In genomic region chr15:34121786-34122185, GRCh38 we compare ENCODE assay signal across 8 cellular contexts. TPM values are rescaled to one million over a fixed set of nuclear protein-coding genes. Genes with fewer than 3 reads are reported as not detected.
A peak's percentile ranks its signal among the peaks of the same experiment; 100 is the strongest.
DNase-seq lines count a peak whose midpoint lies in the region; ATAC-seq and TF ChIP-seq lines count a peak whose summit lies in the region.
"Not testable (repeated sequence)": the region's sequence is repeated elsewhere in the genome, so short reads cannot be mapped to it uniquely, and the experiment has no call there.

No MANE protein-coding gene starts in this region.

- not testable (repeated sequence) for TF ChIP-seq CTCF in PC-3 (conservative IDR thresholded peaks at IDR 0.05; ENCODE audit: low read depth, low read length); brain microvascular endothelial cell (IDR thresholded peaks at IDR 0.05; ENCODE audit: low read depth, low read length, missing control alignments); fibroblast of villous mesenchyme (IDR thresholded peaks at IDR 0.05; ENCODE audit: insufficient read depth, low read depth, low read length); smooth muscle cell (IDR thresholded peaks at IDR 0.05; ENCODE audit: borderline replicate concordance, insufficient read depth, poor library complexity, severe bottlenecking)

- not testable (repeated sequence) for H3K4me3 ChIP-seq in PC-3 (ENCODE audit: low read length); brain microvascular endothelial cell (ENCODE audit: low read depth, low read length); fibroblast of villous mesenchyme (ENCODE audit: low read depth, low read length); mesenchymal stem cell (ENCODE audit: insufficient read depth in 1 of 2, low read depth in 1 of 2, low read length in 2 of 2); smooth muscle cell

- H4K8ac ChIP-seq in mesenchymal stem cell (ENCODE audit: low read length) = peak overlapping the region; percentile 54

- not testable (repeated sequence) for ATAC-seq in PC-3

- H2BK12ac ChIP-seq in mesenchymal stem cell (ENCODE audit: low read length in 2 of 2) = peak overlapping the region in 1 of 2 experiments; percentile 77

- not testable (repeated sequence) for H4K20me1 ChIP-seq in PC-3 (ENCODE audit: low read length); smooth muscle cell (ENCODE audit: low read depth)

- not testable (repeated sequence) for H2BK15ac ChIP-seq in mesenchymal stem cell (ENCODE audit: low read depth, poor library complexity, severe bottlenecking)

- peak overlapping the region; percentile 88 for H3K27ac ChIP-seq in PC-3 (ENCODE audit: low read length)
- peak overlapping the region; percentile 80 for H3K27ac ChIP-seq in brain microvascular endothelial cell
- not testable (repeated sequence) for H3K27ac ChIP-seq in mesenchymal stem cell (ENCODE audit: low read length, poor library complexity, severe bottlenecking)
- H3K27ac ChIP-seq in smooth muscle cell (ENCODE audit: low read depth) = peak overlapping the region; percentile 98

- H3K4me2 ChIP-seq in PC-3 (ENCODE audit: low read length); mesenchymal stem cell (ENCODE audit: low read length, poor library complexity, severe bottlenecking): not testable (repeated sequence)
- H3K4me2 ChIP-seq in smooth muscle cell = peak overlapping the region; percentile 78

- DNase-seq in ELF-1 (ENCODE audit: low read depth, low spot score) (peak; percentile 71), HT-29 (ENCODE audit: low spot score) (peak; percentile 1), SK-N-DZ (ENCODE audit: low spot score) (peak; percentile 37), fibroblast of villous mesenchyme (ENCODE audit: low read depth) (peak; percentile 77), mesenchymal stem cell (peak; percentile 18)
- DNase-seq in PC-3; brain microvascular endothelial cell; smooth muscle cell (lab: John Stamatoyannopoulos, UW; ENCODE audit: unreplicated experiment): not testable (repeated sequence)

- WGBS in mesenchymal stem cell = 83% methylated on average over 12 of the region's 12 CpGs
- 43% methylated on average over 12 of the region's 12 CpGs for WGBS in smooth muscle cell (ENCODE audit: low lambda C conversion rate)

- CTCF ChIA-PET in PC-3 (lab: Charles Lee) = not testable (repeated sequence)

- peak overlapping the region in 1 of 2 experiments; percentile 61 for H3K18ac ChIP-seq in mesenchymal stem cell (ENCODE audit: low read depth in 1 of 2, low read length in 2 of 2)

- H3K4me1 ChIP-seq in PC-3 (ENCODE audit: insufficient read depth, low read length) = peaks cover 31% of the 10 kb centered on the region
- not testable (repeated sequence) for H3K4me1 ChIP-seq in mesenchymal stem cell (ENCODE audit: control insufficient read depth, insufficient read depth, low read depth, low read length); smooth muscle cell (ENCODE audit: low read depth)

- H2BK120ac ChIP-seq in mesenchymal stem cell (ENCODE audit: low read depth, low read length) = not testable (repeated sequence)

- H3K23ac ChIP-seq in mesenchymal stem cell (ENCODE audit: low read length in 2 of 2) = not testable (repeated sequence)

- H3K79me2 ChIP-seq in PC-3 (ENCODE audit: low read length); smooth muscle cell (ENCODE audit: low read depth): not testable (repeated sequence)

- peak overlapping the region in 1 of 2 experiments; percentile 35 for H3K4ac ChIP-seq in mesenchymal stem cell (ENCODE audit: low read depth in 1 of 2, low read length in 2 of 2)

- not testable (repeated sequence) for H4K91ac ChIP-seq in mesenchymal stem cell (ENCODE audit: low read length)

- not testable (repeated sequence) for H2AFZ ChIP-seq in PC-3 (ENCODE audit: low read length); mesenchymal stem cell (ENCODE audit: low read depth, low read length); smooth muscle cell (ENCODE audit: low read depth)

- not testable (repeated sequence) for H3K9me3 ChIP-seq in PC-3 (ENCODE audit: low read length); mesenchymal stem cell (ENCODE audit: control insufficient read depth, low read length); smooth muscle cell (replicated peaks; ENCODE audit: low read depth)

- H3K9ac ChIP-seq in PC-3 (ENCODE audit: low read length) (peak overlapping the region; percentile 48), smooth muscle cell (ENCODE audit: low read depth) (peak overlapping the region; percentile 82)
- H3K9ac ChIP-seq in mesenchymal stem cell (ENCODE audit: low read length) = not testable (repeated sequence)

- BruUV-seq in PC-3 (replicated peaks; lab: Mats Ljungman, UMichigan) = not testable (repeated sequence)

- not testable (repeated sequence) for H3K36me3 ChIP-seq in PC-3 (ENCODE audit: low read depth, low read length); brain microvascular endothelial cell (replicated peaks); mesenchymal stem cell (ENCODE audit: control insufficient read depth in 1 of 2, insufficient read depth in 2 of 2, low read depth in 1 of 2, low read length in 2 of 2); smooth muscle cell (ENCODE audit: low read depth)

- not testable (repeated sequence) for H3K27me3 ChIP-seq in PC-3 (ENCODE audit: low read length); brain microvascular endothelial cell (replicated peaks); mesenchymal stem cell (ENCODE audit: control insufficient read depth in 1 of 2, insufficient read depth in 1 of 2, low read length in 2 of 2); smooth muscle cell (ENCODE audit: low read depth)

- intact Hi-C loops in PC-3 (cut with micrococcal nuclease) = loop anchor here (5.0 kb wide), 1 partner anchor 56 kb away; no protein-coding TSS in a partner anchor

- H3F3A ChIP-seq in PC-3 (ENCODE audit: low read length, unreplicated experiment); smooth muscle cell (ENCODE audit: low read depth): not testable (repeated sequence)

- POLR2A ChIA-PET in PC-3 (lab: Charles Lee; ENCODE audit: unreplicated experiment) = interaction anchor here (1.4 kb wide), 1 partner anchor 12 kb away, joined by 7 read pairs; no protein-coding TSS in a partner anchor

- not testable (repeated sequence) for H3K9me2 ChIP-seq in PC-3 (replicated peaks; ENCODE audit: low read length)

- not testable (repeated sequence) for H2AK5ac ChIP-seq in mesenchymal stem cell (ENCODE audit: low read length, severe bottlenecking)

- in situ Hi-C loops in brain microvascular endothelial cell (cut with HindIII; ENCODE audit: low pct_ligation_motif_present, low sequenced_read_pairs) = not testable (repeated sequence)

- not testable (repeated sequence) for H3K79me1 ChIP-seq in mesenchymal stem cell (replicated peaks; ENCODE audit: low read length, poor library complexity, severe bottlenecking)

- not testable (repeated sequence) for H2BK5ac ChIP-seq in mesenchymal stem cell (ENCODE audit: low read depth, low read length, poor library complexity, severe bottlenecking)

- H3K14ac ChIP-seq in mesenchymal stem cell (ENCODE audit: low read length in 2 of 2) = not testable (repeated sequence)

RNA-seq across cellular contexts. Expression of gene PGBD4, which starts 19.9 kb away (rescaled TPM):
- 1.5 and 1.7 TPM in 2 replicates for total RNA-seq in HT-29 (2014; rRNA removed; shearing (Covaris generic))
- 1.2 and 2.6 TPM in 2 replicates for total RNA-seq in PC-3 (2014; rRNA removed)
- 3.2 and 3.6 TPM in 2 replicates for polyA plus RNA-seq in SK-N-DZ (2014; cell fraction: cytosol; rRNA removed)
- polyA plus RNA-seq in SK-N-DZ (2014; cell fraction: nucleus; rRNA removed) = 3.2 and 3.5 TPM in 2 replicates
- total RNA-seq in fibroblast of villous mesenchyme = 1.9 and 2.6 TPM in 2 replicates
- polyA plus RNA-seq in mesenchymal stem cell (2013, experiment 1 of 2) = 0.88 TPM
- polyA plus RNA-seq in mesenchymal stem cell (2013, experiment 2 of 2) = 0.89 TPM
- 0.81 and 1.3 TPM in 2 replicates for total RNA-seq in smooth muscle cell
- polyA plus RNA-seq in smooth muscle cell = 0.20 and 0.62 TPM in 2 replicates

RNA-seq across cellular contexts. Expression of gene EMC7, which starts 20.1 kb away (rescaled TPM):
- total RNA-seq in HT-29 (2014; rRNA removed; shearing (Covaris generic)) = 28.1 and 32.0 TPM in 2 replicates
- total RNA-seq in PC-3 (2014; rRNA removed) = 50.3 and 66.0 TPM in 2 replicates
- polyA plus RNA-seq in SK-N-DZ (2014; cell fraction: cytosol; rRNA removed) = 22.0 and 24.4 TPM in 2 replicates
- polyA plus RNA-seq in SK-N-DZ (2014; cell fraction: nucleus; rRNA removed) = 13.5 and 13.8 TPM in 2 replicates
- 36.7 and 57.4 TPM in 2 replicates for total RNA-seq in fibroblast of villous mesenchyme
- polyA plus RNA-seq in mesenchymal stem cell (2013, experiment 1 of 2) = 150 TPM
- 159 TPM for polyA plus RNA-seq in mesenchymal stem cell (2013, experiment 2 of 2)
- total RNA-seq in smooth muscle cell = 60.6 and 84.2 TPM in 2 replicates
- polyA plus RNA-seq in smooth muscle cell = 201 and 218 TPM in 2 replicates
